1 cellular context compared by ENCODE assay signal in the genomic region with DNA sequence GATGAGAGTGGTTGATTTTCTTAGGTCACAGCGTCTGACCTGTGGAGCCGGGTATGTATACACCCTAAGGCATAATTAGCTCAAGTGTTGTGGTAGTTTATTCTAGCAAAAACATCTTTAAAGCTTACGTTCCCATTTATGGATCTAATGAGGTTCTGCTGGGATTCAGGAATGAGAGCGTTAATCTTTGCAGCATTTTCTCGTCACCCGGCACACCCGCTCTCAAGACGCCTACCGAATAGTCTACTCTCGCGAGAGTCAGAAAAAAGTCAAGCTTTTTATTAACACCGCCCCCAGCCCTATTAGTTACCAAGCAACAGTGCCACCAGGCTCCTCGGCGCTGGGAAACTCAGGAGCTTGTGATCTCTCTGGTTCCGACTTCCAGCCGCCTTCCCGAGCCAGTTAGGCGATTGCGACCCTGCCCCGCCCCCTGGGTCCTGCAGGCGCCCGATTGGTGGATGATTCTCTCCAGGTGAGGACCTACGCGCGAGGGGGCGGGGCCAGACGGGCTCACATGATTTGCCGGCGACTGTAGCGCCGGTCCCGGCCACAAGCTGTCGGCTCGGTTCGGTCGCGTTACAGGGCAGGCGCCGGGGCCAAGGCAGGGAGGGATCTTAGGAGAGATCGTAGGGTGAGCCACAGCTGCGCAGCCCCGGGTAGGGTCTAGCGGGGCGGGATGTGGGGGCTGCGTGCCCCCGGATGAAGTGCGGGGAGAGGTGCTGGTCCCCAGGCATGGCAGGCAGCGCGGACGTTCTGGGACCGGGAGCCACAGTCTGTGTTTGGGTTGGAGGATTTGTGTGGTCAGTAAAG.
TF ChIP-seq lines count a peak whose summit lies in the region.

TSS of gene PFKFB2 (plus strand) at position 540 of the 810 bp plus-strand sequence. CDS start 1,443 bp downstream, outside the sequence.

TF ChIP-seq in K562, 482 proteins besides CTCF, POLR2A, EP300 and RAD21 (continued from another document):
- no peak for TF ChIP-seq GTF2B (IDR thresholded peaks at IDR 0.05; ENCODE audit: extremely low read depth, insufficient read length)
- no peak for TF ChIP-seq ZBTB8A (IDR thresholded peaks at IDR 0.05; ENCODE audit: partially characterized antibody)
- TF ChIP-seq AFF4 (CRISPR knock-in tag; IDR thresholded peaks at IDR 0.05), result peak; percentile 87; the same call in 1 of the 2 replicates
- TF ChIP-seq NEUROD1 (IDR thresholded peaks at IDR 0.05; ENCODE audit: borderline replicate concordance, low read depth, low read length, partially characterized antibody), result peak; percentile 68
- TF ChIP-seq, protein P1, sequence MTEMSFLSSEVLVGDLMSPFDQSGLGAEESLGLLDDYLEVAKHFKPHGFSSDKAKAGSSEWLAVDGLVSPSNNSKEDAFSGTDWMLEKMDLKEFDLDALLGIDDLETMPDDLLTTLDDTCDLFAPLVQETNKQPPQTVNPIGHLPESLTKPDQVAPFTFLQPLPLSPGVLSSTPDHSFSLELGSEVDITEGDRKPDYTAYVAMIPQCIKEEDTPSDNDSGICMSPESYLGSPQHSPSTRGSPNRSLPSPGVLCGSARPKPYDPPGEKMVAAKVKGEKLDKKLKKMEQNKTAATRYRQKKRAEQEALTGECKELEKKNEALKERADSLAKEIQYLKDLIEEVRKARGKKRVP (CRISPR knock-in tag; IDR thresholded peaks at IDR 0.05), result no peak; the same call in 1 of the 2 replicates
- TF ChIP-seq PHTF2 (CRISPR knock-in tag; IDR thresholded peaks at IDR 0.05), result peak; percentile 67; the same call in 1 of the 2 replicates
- TF ChIP-seq ZNF134 (CRISPR knock-in tag; conservative IDR thresholded peaks at IDR 0.05), result no peak
- TF ChIP-seq L3MBTL2 (IDR thresholded peaks at IDR 0.05), result peak; percentile 90
- TF ChIP-seq NFE2L1 (tag; IDR thresholded peaks at IDR 0.05; ENCODE audit: borderline replicate concordance, low read depth), result no peak
- peak; percentile 93 for TF ChIP-seq CTBP1 (IDR thresholded peaks at IDR 0.05; ENCODE audit: borderline replicate concordance)
- TF ChIP-seq CHD2 (IDR thresholded peaks at IDR 0.05; ENCODE audit: low read depth, low read length), result peak; percentile 99
- no peak; the same call in 1 of the 2 replicates for TF ChIP-seq USF2 (CRISPR knock-in tag; IDR thresholded peaks at IDR 0.05)
- TF ChIP-seq CREB3 (tag; conservative IDR thresholded peaks at IDR 0.05; ENCODE audit: low read depth), result 0 out of 2 replicates have a peak, but pooled peaks have one; percentile 49
- no peak for TF ChIP-seq SAP30 (IDR thresholded peaks at IDR 0.05; ENCODE audit: borderline replicate concordance, insufficient read depth, low read depth, low read length, poor library complexity, severe bottlenecking)
- TF ChIP-seq HIVEP1 (CRISPR knock-in tag; IDR thresholded peaks at IDR 0.05), result no peak
- TF ChIP-seq ZBTB43 (CRISPR knock-in tag; IDR thresholded peaks at IDR 0.05), result 0 out of 2 replicates have a peak, but pooled peaks have one; percentile 50
- peak; percentile 93 for TF ChIP-seq MTA3 (IDR thresholded peaks at IDR 0.05; ENCODE audit: borderline replicate concordance)
- TF ChIP-seq ZC3H4 (CRISPR knock-in tag; IDR thresholded peaks at IDR 0.05; ENCODE audit: borderline replicate concordance), result peak; percentile 87; the same call in 1 of the 2 replicates
- no peak for TF ChIP-seq MEF2D (tag; conservative IDR thresholded peaks at IDR 0.05; ENCODE audit: low read depth)
- TF ChIP-seq FOXP4 (CRISPR knock-in tag; IDR thresholded peaks at IDR 0.05; ENCODE audit: borderline replicate concordance), result 0 out of 2 replicates have a peak, but pooled peaks have one; percentile 22
